15 cellular contexts compared by ENCODE assay signal in the genomic region with DNA sequence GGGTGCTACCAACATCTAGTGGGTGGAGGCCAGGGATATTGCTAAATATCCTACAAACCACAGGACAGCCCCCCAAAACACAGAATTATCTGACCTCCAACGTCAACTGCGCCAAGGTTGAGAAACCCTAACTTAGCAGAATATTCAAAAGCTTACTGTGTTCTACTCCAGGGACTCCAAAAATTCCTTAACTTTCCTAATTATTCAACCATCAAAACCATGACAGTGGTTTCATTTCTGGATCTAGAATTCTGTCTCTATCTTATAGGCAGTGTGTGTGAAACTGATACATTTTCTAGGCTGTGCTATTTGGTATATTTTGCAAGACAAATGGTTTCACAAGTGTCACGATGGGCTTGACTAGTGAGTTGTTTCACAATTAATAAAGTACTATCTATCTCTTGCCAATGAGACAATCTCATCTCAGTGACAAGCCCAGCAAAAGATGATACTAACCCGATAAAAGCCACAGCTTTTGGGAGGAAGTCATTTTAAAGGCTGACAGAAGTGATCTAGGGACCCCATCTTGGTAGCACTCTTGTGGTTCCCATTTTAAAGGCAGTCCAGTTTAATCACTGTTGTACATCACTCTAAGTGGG. TPM values are rescaled to one million over a fixed set of nuclear protein-coding genes. Genes with fewer than 3 reads are reported as not detected.
A peak's percentile ranks its signal among the peaks of the same experiment; 100 is the strongest.
DNase-seq lines count a peak whose midpoint lies in the region; ATAC-seq and TF ChIP-seq lines count a peak whose summit lies in the region.
"Had no signal": no experiment of that assay in that cellular context is flagged by ENCODE, and none has a peak within 500 bp of the region (broad histone marks: within the 10 kb centered on the region; RNA-seq: fewer than 3 reads in every experiment).

No MANE protein-coding gene starts in this region.

- H3K36me3 Mint-ChIP-seq in activated CD8-positive, alpha-beta memory T cell treated with anti-CD3 and anti-CD28 coated beads, Interleukin-2, amount 10 ng/mL, durations not matched to agents 7 days and 5 days, result peaks cover 56% of the 10 kb centered on the region
- H3K36me3 Mint-ChIP-seq in activated naive CD8-positive, alpha-beta T cell treated with anti-CD3 and anti-CD28 coated beads for 36 hours, result peaks cover 14% of the 10 kb centered on the region

- no peaks in the 10 kb centered on the region for H3K9me3 Mint-ChIP-seq in activated CD8-positive, alpha-beta memory T cell treated with anti-CD3 and anti-CD28 coated beads, Interleukin-2, amount 10 ng/mL, durations not matched to agents 7 days and 5 days (ENCODE audit: low read depth)
- H3K9me3 Mint-ChIP-seq in activated naive CD8-positive, alpha-beta T cell treated with anti-CD3 and anti-CD28 coated beads for 36 hours, result no peaks in the 10 kb centered on the region
- H3K9me3 Mint-ChIP-seq: activated B cell treated with CpG ODN at 0.5 μM for 24 hours; activated naive CD4-positive, alpha-beta T cell treated with anti-CD3 and anti-CD28 coated beads for 36 hours had no signal

- no peak overlapping the region for H3K4me3 Mint-ChIP-seq in activated CD8-positive, alpha-beta memory T cell treated with anti-CD3 and anti-CD28 coated beads, Interleukin-2, amount 10 ng/mL, durations not matched to agents 7 days and 5 days
- H3K4me3 Mint-ChIP-seq in activated naive CD8-positive, alpha-beta T cell treated with anti-CD3 and anti-CD28 coated beads for 36 hours, result no peak overlapping the region
- H3K4me3 Mint-ChIP-seq: activated B cell treated with CpG ODN at 0.5 μM for 24 hours; activated naive CD4-positive, alpha-beta T cell treated with anti-CD3 and anti-CD28 coated beads for 36 hours had no signal

- no peak overlapping the region for H3K4me3 ChIP-seq in subcutaneous abdominal adipose tissue (ENCODE audit: low read depth in 1 of 5, low read length in 5 of 5)
- no peak overlapping the region for H3K4me3 ChIP-seq in body of pancreas

- TF ChIP-seq CTCF in body of pancreas (IDR thresholded peaks at IDR 0.05), result no peak

- DNase-seq in activated CD8-positive, alpha-beta memory T cell treated with anti-CD3 and anti-CD28 coated beads, Interleukin-2, amount 10 ng/mL, durations not matched to agents 7 days and 5 days, result no peak
- no peak for DNase-seq in activated CD8-positive, alpha-beta memory T cell treated with anti-CD3 and anti-CD28 coated beads for 24 hours
- peak; percentile 78 for DNase-seq in MV-4-11 (lab: John Stamatoyannopoulos, UW)
- no peak for DNase-seq in activated naive CD8-positive, alpha-beta T cell treated with anti-CD3 and anti-CD28 coated beads for 36 hours
- DNase-seq in body of pancreas, result no peak
- DNase-seq in NAMALWA (ENCODE audit: low spot score), result no peak
- DNase-seq: activated B cell treated with CpG ODN at 0.5 μM for 24 hours; activated naive CD4-positive, alpha-beta T cell treated with anti-CD3 and anti-CD28 coated beads for 36 hours; NCI-H1092; NCI-H510A treated with DMSO at 0.1 percent for 48 hours; stimulated activated CD4-positive, alpha-beta T cell treated with anti-CD3 and anti-CD28 coated beads, Interleukin-15, amount 100 ng/mL, for 24 hours had no signal

- peak overlapping the region; percentile 58 for H3K27ac Mint-ChIP-seq in activated CD8-positive, alpha-beta memory T cell treated with anti-CD3 and anti-CD28 coated beads, Interleukin-2, amount 10 ng/mL, durations not matched to agents 7 days and 5 days
- peak overlapping the region; percentile 45 for H3K27ac Mint-ChIP-seq in activated naive CD8-positive, alpha-beta T cell treated with anti-CD3 and anti-CD28 coated beads for 36 hours
- H3K27ac Mint-ChIP-seq: activated B cell treated with CpG ODN at 0.5 μM for 24 hours had no signal

- peak; percentile 27 for ATAC-seq in activated CD8-positive, alpha-beta memory T cell treated with anti-CD3 and anti-CD28 coated beads, Interleukin-2, amount 10 ng/mL, durations not matched to agents 7 days and 5 days
- ATAC-seq in GM18861 (IDR thresholded peaks at IDR 0.05; ENCODE audit: unreplicated experiment) (no peak), body of pancreas (no peak)
- ATAC-seq: esophagus mucosa, Right ventricle myocardium inferior had no signal

- H3K27me3 ChIP-seq in subcutaneous abdominal adipose tissue (ENCODE audit: control insufficient read depth in 5 of 5, insufficient read depth in 4 of 5, low read length in 5 of 5) (no peaks in the 10 kb centered on the region), body of pancreas (no peaks in the 10 kb centered on the region)

- intact Hi-C loops in body of pancreas (cut with DNase I), result no loop called here

- peaks cover 36% of the 10 kb centered on the region for H3K4me1 Mint-ChIP-seq in activated CD8-positive, alpha-beta memory T cell treated with anti-CD3 and anti-CD28 coated beads, Interleukin-2, amount 10 ng/mL, durations not matched to agents 7 days and 5 days
- H3K4me1 Mint-ChIP-seq in activated naive CD8-positive, alpha-beta T cell treated with anti-CD3 and anti-CD28 coated beads for 36 hours, result peaks cover 30% of the 10 kb centered on the region

- H3K9me3 ChIP-seq in subcutaneous abdominal adipose tissue (ENCODE audit: control insufficient read depth in 5 of 5, low read length in 5 of 5) (no peaks in the 10 kb centered on the region), body of pancreas (no peaks in the 10 kb centered on the region)

- H3K4me1 ChIP-seq in subcutaneous abdominal adipose tissue (ENCODE audit: control insufficient read depth in 5 of 5, insufficient read depth in 5 of 5, low read length in 5 of 5), result peaks cover 0 to 10% (median 7%) of the 10 kb centered on the region in 5 donors
- H3K4me1 ChIP-seq in body of pancreas, result peaks cover 77% of the 10 kb centered on the region

- H3K27ac ChIP-seq in subcutaneous abdominal adipose tissue (ENCODE audit: low read depth, low read length) (peak overlapping the region; percentile 74), body of pancreas (peak overlapping the region in 1 of 4 donors; percentile 41)

- H3K36me3 ChIP-seq in subcutaneous abdominal adipose tissue (ENCODE audit: control insufficient read depth in 5 of 5, insufficient read depth in 5 of 5, low read length in 5 of 5) (peaks cover 34 to 65% (median 37%) of the 10 kb centered on the region in 5 donors), body of pancreas (replicated peaks in 1 of 2; ENCODE audit: insufficient read depth in 1 of 2, low read depth in 2 of 2) (peaks cover 0 to 12% of the 10 kb centered on the region in 2 donors)

- no peaks in the 10 kb centered on the region for H3K27me3 Mint-ChIP-seq in activated CD8-positive, alpha-beta memory T cell treated with anti-CD3 and anti-CD28 coated beads, Interleukin-2, amount 10 ng/mL, durations not matched to agents 7 days and 5 days
- H3K27me3 Mint-ChIP-seq in activated naive CD8-positive, alpha-beta T cell treated with anti-CD3 and anti-CD28 coated beads for 36 hours, result no peaks in the 10 kb centered on the region
- H3K27me3 Mint-ChIP-seq: activated B cell treated with CpG ODN at 0.5 μM for 24 hours had no signal

- no peak overlapping the region for H3K9ac ChIP-seq in subcutaneous abdominal adipose tissue (ENCODE audit: low read length in 5 of 5)

- no peak for TF ChIP-seq POLR2A in body of pancreas (IDR thresholded peaks at IDR 0.05)

- CTCF ChIA-PET in activated CD8-positive, alpha-beta memory T cell treated with anti-CD3 and anti-CD28 coated beads, Interleukin-2, amount 10 ng/mL, durations not matched to agents 7 days and 5 days (lab: Charles Lee), result interaction anchor here (0.6 kb wide), 1 partner anchor 374 kb away, joined by 3 read pairs; no protein-coding TSS in a partner anchor

- 54 to 76% methylated on average over 4 of the region's 4 CpGs for WGBS in body of pancreas, 2 donors

RNA-seq across cellular contexts. Expression of a gene that starts 14.6 kb away (rescaled TPM):
- 10 to 100 TPM; 41.3 to 47.2 TPM for total RNA-seq in activated CD8-positive, alpha-beta memory T cell treated with anti-CD3 and anti-CD28 coated beads, Interleukin-2, amount 10 ng/mL, durations not matched to agents 7 days and 5 days
- total RNA-seq in activated naive CD8-positive, alpha-beta T cell treated with anti-CD3 and anti-CD28 coated beads for 36 hours, result 10 to 100 TPM; 24.5 to 27.3 TPM
- 10 to 100 TPM; 38.4 to 90.3 TPM for total RNA-seq in body of pancreas

RNA-seq across cellular contexts. Expression of a gene that starts 59.8 kb away (rescaled TPM):
- total RNA-seq in activated CD8-positive, alpha-beta memory T cell treated with anti-CD3 and anti-CD28 coated beads, Interleukin-2, amount 10 ng/mL, durations not matched to agents 7 days and 5 days, result 1 to 10 TPM; 3.0 to 4.0 TPM
- total RNA-seq in activated naive CD8-positive, alpha-beta T cell treated with anti-CD3 and anti-CD28 coated beads for 36 hours, result 10 to 100 TPM; 10.3 to 11.2 TPM
- total RNA-seq in body of pancreas, result 10 to 100 TPM in 1 of 2 donors, 1 to 10 TPM in 1; 7.5 to 10.9 TPM
